1 cellular context compared by ENCODE assay signal in the genomic region with DNA sequence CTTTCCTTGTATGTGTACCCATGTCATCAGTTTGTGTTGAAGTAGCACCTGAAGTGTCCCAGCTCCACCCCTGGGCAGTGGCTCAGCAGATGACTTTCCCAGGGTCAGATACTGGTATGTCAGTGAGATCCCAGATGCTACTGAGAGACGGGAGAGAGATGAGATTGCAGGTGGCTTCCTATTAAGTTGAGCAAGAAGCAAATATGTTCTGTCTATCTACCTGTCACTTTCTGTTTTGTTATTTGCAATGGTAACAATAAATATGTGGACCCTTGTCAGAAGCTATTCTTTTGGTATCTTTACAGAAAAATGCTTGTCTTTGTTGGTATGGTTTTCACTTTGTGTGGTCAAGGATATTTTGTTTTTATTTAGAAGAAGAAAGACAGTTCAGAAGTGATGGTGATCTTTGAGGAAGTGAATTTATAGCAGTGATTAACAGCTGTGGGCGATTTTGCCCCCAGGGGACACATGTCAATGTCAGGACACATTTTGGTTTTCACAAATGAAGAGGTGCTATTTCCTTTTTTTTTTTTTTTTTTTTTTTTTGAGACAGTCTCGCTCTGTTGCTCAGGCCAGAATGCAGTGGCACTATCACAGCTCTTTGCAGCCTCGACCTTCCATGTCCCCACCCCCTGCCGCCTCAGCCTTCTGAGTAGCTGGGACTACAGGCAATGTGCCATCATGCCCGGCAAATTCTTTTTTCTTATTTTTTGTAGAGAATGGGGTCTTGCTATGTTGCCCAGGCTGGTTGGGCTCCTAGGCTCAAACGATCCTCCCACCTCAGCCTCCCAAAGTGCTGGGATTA.
TF ChIP-seq lines count a peak whose summit lies in the region.

No MANE protein-coding gene starts in this region.

TF ChIP-seq in GM23338, 12 proteins besides CTCF, POLR2A, EP300 and RAD21 (continued from another document):
- TF ChIP-seq, protein P1, sequence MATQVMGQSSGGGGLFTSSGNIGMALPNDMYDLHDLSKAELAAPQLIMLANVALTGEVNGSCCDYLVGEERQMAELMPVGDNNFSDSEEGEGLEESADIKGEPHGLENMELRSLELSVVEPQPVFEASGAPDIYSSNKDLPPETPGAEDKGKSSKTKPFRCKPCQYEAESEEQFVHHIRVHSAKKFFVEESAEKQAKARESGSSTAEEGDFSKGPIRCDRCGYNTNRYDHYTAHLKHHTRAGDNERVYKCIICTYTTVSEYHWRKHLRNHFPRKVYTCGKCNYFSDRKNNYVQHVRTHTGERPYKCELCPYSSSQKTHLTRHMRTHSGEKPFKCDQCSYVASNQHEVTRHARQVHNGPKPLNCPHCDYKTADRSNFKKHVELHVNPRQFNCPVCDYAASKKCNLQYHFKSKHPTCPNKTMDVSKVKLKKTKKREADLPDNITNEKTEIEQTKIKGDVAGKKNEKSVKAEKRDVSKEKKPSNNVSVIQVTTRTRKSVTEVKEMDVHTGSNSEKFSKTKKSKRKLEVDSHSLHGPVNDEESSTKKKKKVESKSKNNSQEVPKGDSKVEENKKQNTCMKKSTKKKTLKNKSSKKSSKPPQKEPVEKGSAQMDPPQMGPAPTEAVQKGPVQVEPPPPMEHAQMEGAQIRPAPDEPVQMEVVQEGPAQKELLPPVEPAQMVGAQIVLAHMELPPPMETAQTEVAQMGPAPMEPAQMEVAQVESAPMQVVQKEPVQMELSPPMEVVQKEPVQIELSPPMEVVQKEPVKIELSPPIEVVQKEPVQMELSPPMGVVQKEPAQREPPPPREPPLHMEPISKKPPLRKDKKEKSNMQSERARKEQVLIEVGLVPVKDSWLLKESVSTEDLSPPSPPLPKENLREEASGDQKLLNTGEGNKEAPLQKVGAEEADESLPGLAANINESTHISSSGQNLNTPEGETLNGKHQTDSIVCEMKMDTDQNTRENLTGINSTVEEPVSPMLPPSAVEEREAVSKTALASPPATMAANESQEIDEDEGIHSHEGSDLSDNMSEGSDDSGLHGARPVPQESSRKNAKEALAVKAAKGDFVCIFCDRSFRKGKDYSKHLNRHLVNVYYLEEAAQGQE (IDR thresholded peaks at IDR 0.05; ENCODE audit: unreplicated experiment): no peak
- TF ChIP-seq, protein P2, sequence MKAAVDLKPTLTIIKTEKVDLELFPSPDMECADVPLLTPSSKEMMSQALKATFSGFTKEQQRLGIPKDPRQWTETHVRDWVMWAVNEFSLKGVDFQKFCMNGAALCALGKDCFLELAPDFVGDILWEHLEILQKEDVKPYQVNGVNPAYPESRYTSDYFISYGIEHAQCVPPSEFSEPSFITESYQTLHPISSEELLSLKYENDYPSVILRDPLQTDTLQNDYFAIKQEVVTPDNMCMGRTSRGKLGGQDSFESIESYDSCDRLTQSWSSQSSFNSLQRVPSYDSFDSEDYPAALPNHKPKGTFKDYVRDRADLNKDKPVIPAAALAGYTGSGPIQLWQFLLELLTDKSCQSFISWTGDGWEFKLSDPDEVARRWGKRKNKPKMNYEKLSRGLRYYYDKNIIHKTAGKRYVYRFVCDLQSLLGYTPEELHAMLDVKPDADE (IDR thresholded peaks at IDR 0.05): no peak
- TF ChIP-seq ZNF462 (CRISPR knock-in tag; IDR thresholded peaks at IDR 0.05) (no peak), NANOG (IDR thresholded peaks at IDR 0.05; ENCODE audit: borderline replicate concordance) (no peak), EZH2phosphoT487 (IDR thresholded peaks at IDR 0.05; ENCODE audit: unreplicated experiment) (no peak), ZNF114 (CRISPR knock-in tag; IDR thresholded peaks at IDR 0.05) (no peak)
